ENCODE assay signal across 17 cellular contexts in genomic region chr6:35072698-35073055, GRCh38.
"Had no signal": no experiment of that assay in that cellular context is flagged by ENCODE, and none has a peak within 500 bp of the region (broad histone marks: within the 10 kb centered on the region; RNA-seq: fewer than 3 reads in every experiment).

No MANE protein-coding gene starts in this region.

- H3K36me3 ChIP-seq: ovary had no signal

- H3K27ac Mint-ChIP-seq: immature natural killer cell, memory B cell, mesothelial cell of epicardium, natural killer cell had no signal

- H3K9me3 Mint-ChIP-seq: immature natural killer cell, memory B cell, mesothelial cell of epicardium, natural killer cell, neural crest cell, type B pancreatic cell had no signal

- H3K4me1 Mint-ChIP-seq: immature natural killer cell, memory B cell had no signal

- H3K36me3 Mint-ChIP-seq: natural killer cell had no signal

- ATAC-seq: natural killer cell had no signal

- H3K27me3 ChIP-seq: esophagus squamous epithelium, ovary, stomach had no signal

- H3K4me3 ChIP-seq: coronary artery, esophagus squamous epithelium, ovary, stomach had no signal

- DNase-seq: central memory CD4-positive, alpha-beta T cell; effector CD4-positive, alpha-beta T cell; esophagus squamous epithelium; foreskin fibroblast; immature natural killer cell; natural killer cell; ovary; retina; stimulated activated CD4-positive, alpha-beta T cell treated with anti-CD3 and anti-CD28 coated beads, Interleukin-2, amount 100 ng/mL, for 24 hours; stimulated activated CD4-positive, alpha-beta T cell treated with anti-CD3 and anti-CD28 coated beads, Interleukin-4, amount 100 ng/mL, for 4 hours; stimulated activated naive CD4-positive, alpha-beta T cell; stomach had no signal

- H3K27ac ChIP-seq: coronary artery, esophagus squamous epithelium, ovary had no signal

- H3K4me3 Mint-ChIP-seq: immature natural killer cell, memory B cell, mesothelial cell of epicardium, natural killer cell, neural crest cell, type B pancreatic cell had no signal

- H3K9me3 ChIP-seq: esophagus squamous epithelium, ovary, stomach had no signal

- H3K27me3 Mint-ChIP-seq: memory B cell, type B pancreatic cell had no signal
